In the genomic region with DNA sequence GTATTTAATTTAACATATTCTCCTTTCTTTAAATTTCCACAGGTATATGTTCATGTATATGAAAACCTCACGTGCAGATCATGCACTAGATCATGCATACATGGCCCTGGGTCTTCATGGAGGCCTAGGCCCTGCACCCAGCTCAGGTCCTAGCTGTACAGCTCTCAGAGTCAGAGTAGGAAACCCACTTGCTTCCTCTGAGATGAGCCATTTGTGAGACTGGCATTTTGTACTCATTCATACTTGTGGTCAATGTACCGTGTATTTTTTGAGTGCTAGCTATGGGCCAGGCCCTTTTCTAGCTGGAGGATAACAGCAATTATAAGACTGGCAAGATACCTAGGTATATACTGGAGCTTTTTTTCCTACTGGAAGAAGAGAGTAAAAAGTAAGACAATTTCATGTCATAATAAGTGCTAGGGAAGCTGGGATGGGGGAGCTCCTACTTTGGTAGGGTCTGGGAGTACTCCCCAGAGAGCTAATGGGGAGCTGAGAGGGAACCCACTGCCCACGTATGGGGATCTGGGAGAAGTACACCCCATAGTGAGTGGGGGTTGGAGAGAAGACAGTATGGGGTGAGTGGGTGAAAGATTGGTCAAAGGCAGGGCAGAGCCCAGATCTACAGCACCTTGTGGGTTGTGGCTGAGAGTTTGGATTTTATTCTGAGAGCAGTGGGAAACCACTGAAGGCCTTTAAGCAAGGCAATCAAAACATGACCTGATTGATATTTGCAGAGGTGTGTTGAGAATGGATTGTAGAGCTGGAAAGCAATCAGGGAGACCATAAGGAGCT, we compare ENCODE assay signal across 20 cellular contexts.
"Had no signal": no experiment of that assay in that cellular context is flagged by ENCODE, and none has a peak within 500 bp of the region (broad histone marks: within the 10 kb centered on the region; RNA-seq: fewer than 3 reads in every experiment).

No MANE protein-coding gene starts in this region.

- H3K4me1 ChIP-seq: testis had no signal

- H3K36me3 ChIP-seq: cardiac muscle cell, esophagus squamous epithelium had no signal

- H3K27me3 Mint-ChIP-seq: activated CD4-positive, alpha-beta T cell treated with anti-CD3 and anti-CD28 coated beads, Interleukin-2, amount 10 ng/mL, durations not matched to agents 24 days and 14 days; activated CD8-positive, alpha-beta T cell treated with anti-CD3 and anti-CD28 coated beads for 36 hours; activated naive CD8-positive, alpha-beta T cell treated with anti-CD3 and anti-CD28 coated beads for 36 hours; dendritic cell treated with granulocyte-macrophage colony-stimulating factor and Interleukin-4, amounts not matched to agents 40 ng/mL and 50 ng/mL, for 4 days; naive B cell; progenitor cell of endocrine pancreas; type B pancreatic cell had no signal

- H3K4me3 ChIP-seq: cardiac muscle cell, esophagus squamous epithelium, mucosa of descending colon, testis had no signal

- H3K27ac Mint-ChIP-seq: activated CD4-positive, alpha-beta T cell treated with anti-CD3 and anti-CD28 coated beads, Interleukin-2, amount 10 ng/mL, durations not matched to agents 24 days and 14 days; activated CD8-positive, alpha-beta T cell treated with anti-CD3 and anti-CD28 coated beads for 36 hours; activated naive CD8-positive, alpha-beta T cell treated with anti-CD3 and anti-CD28 coated beads for 36 hours; dendritic cell treated with granulocyte-macrophage colony-stimulating factor and Interleukin-4, amounts not matched to agents 40 ng/mL and 50 ng/mL, for 4 days; progenitor cell of endocrine pancreas; type B pancreatic cell had no signal

- H3K27me3 ChIP-seq: cardiac muscle cell, esophagus squamous epithelium, testis had no signal

- H3K4me3 Mint-ChIP-seq: activated CD4-positive, alpha-beta T cell treated with anti-CD3 and anti-CD28 coated beads, Interleukin-2, amount 10 ng/mL, durations not matched to agents 24 days and 14 days; activated CD8-positive, alpha-beta T cell treated with anti-CD3 and anti-CD28 coated beads for 36 hours; activated naive CD8-positive, alpha-beta T cell treated with anti-CD3 and anti-CD28 coated beads for 36 hours; activated T-cell treated with anti-CD3 and anti-CD28 coated beads, Interleukin-2, amount 50 U/mL, for 4 hours; dendritic cell treated with granulocyte-macrophage colony-stimulating factor and Interleukin-4, amounts not matched to agents 40 ng/mL and 50 ng/mL, for 4 days; immature natural killer cell; naive B cell; neural crest cell; type B pancreatic cell had no signal

- H3K9me3 ChIP-seq: esophagus squamous epithelium, mucosa of descending colon, testis had no signal

- ATAC-seq: activated CD8-positive, alpha-beta T cell treated with anti-CD3 and anti-CD28 coated beads for 36 hours; activated T-cell treated with anti-CD3 and anti-CD28 coated beads, Interleukin-2, amount 50 U/mL, for 4 hours; mucosa of descending colon had no signal

- H3K9me3 Mint-ChIP-seq: activated CD4-positive, alpha-beta T cell treated with anti-CD3 and anti-CD28 coated beads, Interleukin-2, amount 10 ng/mL, durations not matched to agents 24 days and 14 days; activated CD8-positive, alpha-beta T cell treated with anti-CD3 and anti-CD28 coated beads for 36 hours; activated naive CD8-positive, alpha-beta T cell treated with anti-CD3 and anti-CD28 coated beads for 36 hours; activated T-cell treated with anti-CD3 and anti-CD28 coated beads, Interleukin-2, amount 50 U/mL, for 4 hours; dendritic cell treated with granulocyte-macrophage colony-stimulating factor and Interleukin-4, amounts not matched to agents 40 ng/mL and 50 ng/mL, for 4 days; immature natural killer cell; naive B cell; neural crest cell; type B pancreatic cell had no signal

- H3K4me1 Mint-ChIP-seq: naive B cell, neural crest cell had no signal

- H3K27ac ChIP-seq: cardiac muscle cell, esophagus squamous epithelium, testis had no signal

- DNase-seq: activated CD4-positive, alpha-beta T cell treated with anti-CD3 and anti-CD28 coated beads, Interleukin-2, amount 10 ng/mL, durations not matched to agents 24 days and 14 days; activated CD8-positive, alpha-beta memory T cell treated with anti-CD3 and anti-CD28 coated beads, Interleukin-2, amount 50 U/mL, for 4 hours; activated CD8-positive, alpha-beta T cell treated with anti-CD3 and anti-CD28 coated beads for 36 hours; activated gamma-delta T cell treated with Interleukin-2 at 50 U/mL for 16 hours; activated naive CD8-positive, alpha-beta T cell treated with anti-CD3 and anti-CD28 coated beads for 36 hours; activated T-cell treated with anti-CD3 and anti-CD28 coated beads, Interleukin-2, amount 50 U/mL, for 4 hours; amniotic stem cell; effector CD8-positive, alpha-beta T cell; esophagus squamous epithelium; immature natural killer cell; mesenchymal stem cell; mucosa of descending colon; naive B cell; stimulated activated CD4-positive, alpha-beta T cell treated with anti-CD3 and anti-CD28 coated beads, Interleukin-2, amount 100 ng/mL, for 24 hours; testis had no signal

- H3K36me3 Mint-ChIP-seq: immature natural killer cell, type B pancreatic cell had no signal
